8 cellular contexts compared by ENCODE assay signal in genomic region chr1:165369255-165369848, GRCh38. TPM values are rescaled to one million over a fixed set of nuclear protein-coding genes. Genes with fewer than 3 reads are reported as not detected.
DNase-seq lines count a peak whose midpoint lies in the region; ATAC-seq, FAIRE-seq and TF ChIP-seq lines count a peak whose summit lies in the region.

No MANE protein-coding gene starts in this region.

- TF ChIP-seq RAD21 in Ishikawa (IDR thresholded peaks at IDR 0.05; ENCODE audit: low read depth): peak; percentile 74

- no peaks in the 10 kb centered on the region for H3K9me3 Mint-ChIP-seq in T-cell

- H3K27ac ChIP-seq in body of pancreas (no peak overlapping the region), kidney (ENCODE audit: low read depth in 2 of 2, low read length in 2 of 2) (no peak overlapping the region)

- 17 to 19% methylated on average over 9 of the region's 9 CpGs for whole genome bisulfite sequencing in body of pancreas, 2 donors

- H3K4me3 ChIP-seq in body of pancreas: no peak overlapping the region
- H3K4me3 ChIP-seq in kidney (ENCODE audit: low read length in 2 of 2): no peak overlapping the region

- no peaks in the 10 kb centered on the region for H3K27me3 ChIP-seq in body of pancreas

- H3K4me1 Mint-ChIP-seq in T-cell: peaks cover 0 to 2% (median 0%) of the 10 kb centered on the region in 3 donors

- no peak overlapping the region for H3K4me3 Mint-ChIP-seq in T-cell

- no peak overlapping the region for H3K27ac Mint-ChIP-seq in T-cell

- DNase-seq in COLO829 (ENCODE audit: low spot score) (peak; percentile 76), T-cell (peak in 26 of 34 experiments; percentile 11 to 54 (median 36)), body of pancreas (peak; percentile 46 to 67 (median 56)), kidney (peak; percentile 81)
- peak; percentile 41 to 45 for DNase-seq in stimulated activated CD4-positive, alpha-beta T cell treated with anti-CD3 and anti-CD28 coated beads, Interleukin-4, amount 100 ng/mL, for 48 hours (ENCODE audit: low read depth in 2 of 2)

- H3K9me3 ChIP-seq in body of pancreas (no peaks in the 10 kb centered on the region), kidney (ENCODE audit: control insufficient read depth in 1 of 2, low read length in 2 of 2) (no peaks in the 10 kb centered on the region)

- POLR2A ChIA-PET in T-cell (lab: Charles Lee): no interaction called here

- ATAC-seq in GM19351 (IDR thresholded peaks at IDR 0.05; ENCODE audit: unreplicated experiment) (peak; percentile 66), T-cell (replicated peaks in 1 of 4) (peak in 1 of 4 experiments; percentile 55), body of pancreas (no peak), esophagus mucosa (no peak)

- peak; percentile 58 to 81 (median 70) for TF ChIP-seq CTCF in body of pancreas (IDR thresholded peaks at IDR 0.05)
- peak; percentile 86 for TF ChIP-seq CTCF in kidney (IDR thresholded peaks at IDR 0.05; ENCODE audit: borderline replicate concordance, extremely low read depth, insufficient read depth)

- TF ChIP-seq EP300 in Ishikawa (IDR thresholded peaks at IDR 0.05; ENCODE audit: borderline replicate concordance): no peak

- peaks cover 66 to 75% of the 10 kb centered on the region in 2 donors for H3K27me3 Mint-ChIP-seq in T-cell

- TF ChIP-seq POLR2A in body of pancreas (IDR thresholded peaks at IDR 0.05): no peak

- H3K36me3 Mint-ChIP-seq in T-cell: no peaks in the 10 kb centered on the region

- CTCF ChIA-PET in T-cell (lab: Charles Lee): interaction anchor here (0.6 to 1.6 kb wide), 14 partner anchors 9 to 1525 kb away, joined by 3 to 14 read pairs (median 4); no protein-coding TSS in a partner anchor

- H3K36me3 ChIP-seq in body of pancreas (replicated peaks in 1 of 2; ENCODE audit: insufficient read depth in 1 of 2, low read depth in 2 of 2): no peaks in the 10 kb centered on the region
- H3K36me3 ChIP-seq in kidney (ENCODE audit: control insufficient read depth in 1 of 2, insufficient read depth in 2 of 2, low read length in 2 of 2): no peaks in the 10 kb centered on the region

- H3K9ac ChIP-seq in kidney (ENCODE audit: low read length in 2 of 2): no peak overlapping the region

- intact Hi-C loops in body of pancreas (cut with DNase I): no loop called here
- intact Hi-C loops in kidney (cut with DNase I): no loop called here

- FAIRE-seq in kidney (lab: Jason Lieb, UNC): no peak

- no peaks in the 10 kb centered on the region for H3K4me1 ChIP-seq in body of pancreas
- H3K4me1 ChIP-seq in kidney (ENCODE audit: control insufficient read depth in 1 of 2, insufficient read depth in 1 of 2, low read depth in 1 of 2, low read length in 2 of 2): no peaks in the 10 kb centered on the region

TF ChIP-seq in Ishikawa, 13 proteins besides CTCF, POLR2A, EP300 and RAD21:
- no peak for TF ChIP-seq USF1 (IDR thresholded peaks at IDR 0.05)
- TF ChIP-seq MAX (IDR thresholded peaks at IDR 0.05): 0 out of 2 replicates have a peak, but pooled peaks have one; percentile 15

RNA-seq across cellular contexts. Expression of gene LMX1A, which starts 12.8 kb away (rescaled TPM):
- not detected for total RNA-seq in T-cell
- not detected for total RNA-seq in body of pancreas
- total RNA-seq in kidney: not detected
- polyA plus RNA-seq in kidney (ENCODE audit: insufficient read depth, low read depth, low replicate concordance): not detected
- total RNA-seq in esophagus mucosa: 0.04 TPM
